In the genomic region with DNA sequence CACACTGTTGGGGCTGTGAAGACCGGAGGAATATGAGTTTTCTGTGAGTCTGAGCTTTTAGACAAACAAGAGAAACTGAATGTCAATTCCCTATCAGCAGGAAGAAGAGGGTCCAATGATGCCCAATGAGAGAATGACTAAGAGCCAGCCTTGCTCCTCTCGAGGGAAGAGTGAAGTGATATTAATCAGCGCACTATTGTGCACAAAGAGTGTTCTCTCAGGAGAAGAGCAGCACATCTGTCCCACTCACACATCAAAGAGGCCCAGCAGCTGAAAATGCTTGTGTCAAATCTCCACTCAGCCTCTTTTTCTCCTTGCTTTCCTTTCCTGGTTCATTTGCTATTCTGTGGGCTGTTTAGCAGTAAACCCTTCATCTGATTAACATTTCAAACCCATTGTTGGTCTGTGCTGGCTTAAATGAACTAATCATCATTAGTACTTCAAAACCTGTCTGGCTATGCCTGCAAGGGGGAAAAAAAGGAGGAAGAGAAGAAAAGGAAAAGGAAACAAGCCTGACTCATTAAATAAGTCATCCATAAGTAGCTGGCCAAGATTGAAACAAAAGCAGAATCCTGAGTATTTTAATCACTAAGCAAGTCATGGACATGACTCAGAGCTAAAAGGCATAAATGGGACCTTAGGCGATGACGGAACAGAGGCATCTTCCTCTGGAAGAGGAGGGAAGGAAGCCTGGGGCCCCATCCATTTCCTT, we compare ENCODE assay signal across 13 cellular contexts.
DNase-seq lines count a peak whose midpoint lies in the region; ATAC-seq and TF ChIP-seq lines count a peak whose summit lies in the region.
"Had no signal": no experiment of that assay in that cellular context is flagged by ENCODE, and none has a peak within 500 bp of the region (broad histone marks: within the 10 kb centered on the region; RNA-seq: fewer than 3 reads in every experiment).

No MANE protein-coding gene starts in this region.

- peaks cover 15% of the 10 kb centered on the region for H3K4me1 ChIP-seq in smooth muscle cell (ENCODE audit: low read depth)

- 42% methylated on average over 5 of the region's 5 CpGs for WGBS in smooth muscle cell (ENCODE audit: low lambda C conversion rate)

- no peaks in the 10 kb centered on the region for H3K79me2 ChIP-seq in smooth muscle cell (ENCODE audit: low read depth)

- H3K27me3 ChIP-seq in smooth muscle cell (ENCODE audit: low read depth): no peaks in the 10 kb centered on the region

- no peak overlapping the region for H3K4me3 Mint-ChIP-seq in activated T-cell treated with anti-CD3 and anti-CD28 coated beads, Interleukin-2, amount 50 U/mL, for 4 hours
- H3K4me3 Mint-ChIP-seq: activated CD4-positive, alpha-beta memory T cell treated with anti-CD3 and anti-CD28 coated beads, Interleukin-2, amount 10 ng/mL, durations not matched to agents 7 days and 5 days; IgD-negative memory B cell; memory B cell had no signal

- no peak overlapping the region for H3K27ac ChIP-seq in RWPE1
- H3K27ac ChIP-seq in smooth muscle cell (ENCODE audit: low read depth): peak overlapping the region; percentile 80
- no peak overlapping the region for H3K27ac ChIP-seq in coronary artery

- no peaks in the 10 kb centered on the region for H3K9me3 ChIP-seq in smooth muscle cell (replicated peaks; ENCODE audit: low read depth)

- DNase-seq in NCI-H1417 (lab: John Stamatoyannopoulos, UW) (peak in 2 of 3 experiments; percentile 10 to 75), NCI-H1417 treated with DMSO at 0.1 percent for 48 hours (lab: John Stamatoyannopoulos, UW) (no peak), RWPE1 (ENCODE audit: low spot score) (peak; percentile 74), fibroblast of the aortic adventitia (ENCODE audit: low read depth) (peak; percentile 88), smooth muscle cell (lab: John Stamatoyannopoulos, UW; ENCODE audit: unreplicated experiment) (no peak), NCI-H2227 treated with DMSO at 0.1 percent for 48 hours (lab: John Stamatoyannopoulos, UW) (no peak), coronary artery (ENCODE audit: low spot score) (no peak)
- no peak for DNase-seq in activated T-cell treated with anti-CD3 and anti-CD28 coated beads, Interleukin-2, amount 50 U/mL, for 4 hours
- DNase-seq: 8988T; activated CD4-positive, alpha-beta memory T cell treated with anti-CD3 and anti-CD28 coated beads, Interleukin-2, amount 10 ng/mL, durations not matched to agents 7 days and 5 days; NCI-H526 treated with DMSO at 0.1 percent for 48 hours had no signal

- H3K4me3 ChIP-seq in fibroblast of the aortic adventitia (ENCODE audit: low read depth, low read length) (no peak overlapping the region), smooth muscle cell (no peak overlapping the region), coronary artery (no peak overlapping the region)

- no peak for ATAC-seq in activated T-cell treated with anti-CD3 and anti-CD28 coated beads, Interleukin-2, amount 50 U/mL, for 4 hours

- no peak overlapping the region for H2AFZ ChIP-seq in smooth muscle cell (ENCODE audit: low read depth)

- H3K4me1 Mint-ChIP-seq in activated T-cell treated with anti-CD3 and anti-CD28 coated beads, Interleukin-2, amount 50 U/mL, for 4 hours (ENCODE audit: low read depth): no peaks in the 10 kb centered on the region
- H3K4me1 Mint-ChIP-seq: activated CD4-positive, alpha-beta memory T cell treated with anti-CD3 and anti-CD28 coated beads, Interleukin-2, amount 10 ng/mL, durations not matched to agents 7 days and 5 days; IgD-negative memory B cell; memory B cell had no signal

- peaks cover 9% of the 10 kb centered on the region for H3F3A ChIP-seq in smooth muscle cell (ENCODE audit: low read depth)

- TF ChIP-seq CTCF in RWPE1 (conservative IDR thresholded peaks at IDR 0.05; ENCODE audit: low read depth) (no peak), fibroblast of the aortic adventitia (IDR thresholded peaks at IDR 0.05; ENCODE audit: insufficient read depth, low read length) (no peak), smooth muscle cell (IDR thresholded peaks at IDR 0.05; ENCODE audit: borderline replicate concordance, insufficient read depth, poor library complexity, severe bottlenecking) (no peak), coronary artery (IDR thresholded peaks at IDR 0.05) (no peak)

- peak overlapping the region; percentile 21 for H3K9ac ChIP-seq in smooth muscle cell (ENCODE audit: low read depth)

- H3K36me3 Mint-ChIP-seq in activated T-cell treated with anti-CD3 and anti-CD28 coated beads, Interleukin-2, amount 50 U/mL, for 4 hours (ENCODE audit: insufficient read depth): no peaks in the 10 kb centered on the region
- H3K36me3 Mint-ChIP-seq: IgD-negative memory B cell, memory B cell had no signal

- H3K4me2 ChIP-seq in smooth muscle cell: peak overlapping the region; percentile 69

- H3K27me3 Mint-ChIP-seq in activated T-cell treated with anti-CD3 and anti-CD28 coated beads, Interleukin-2, amount 50 U/mL, for 4 hours (ENCODE audit: low read depth): no peaks in the 10 kb centered on the region
- H3K27me3 Mint-ChIP-seq: activated CD4-positive, alpha-beta memory T cell treated with anti-CD3 and anti-CD28 coated beads, Interleukin-2, amount 10 ng/mL, durations not matched to agents 7 days and 5 days; IgD-negative memory B cell; memory B cell had no signal

- CTCF ChIA-PET in RWPE1 (lab: Yijun Ruan, JAX): no interaction called here

- POLR2A ChIA-PET in RWPE1 (lab: Yijun Ruan, JAX; ENCODE audit: low non-redundant PET): no interaction called here

- peaks cover 8% of the 10 kb centered on the region for H3K9me3 Mint-ChIP-seq in activated T-cell treated with anti-CD3 and anti-CD28 coated beads, Interleukin-2, amount 50 U/mL, for 4 hours
- H3K9me3 Mint-ChIP-seq: memory B cell had no signal

- no peaks in the 10 kb centered on the region for H3K36me3 ChIP-seq in smooth muscle cell (ENCODE audit: low read depth)

- H4K20me1 ChIP-seq in smooth muscle cell (ENCODE audit: low read depth): no peaks in the 10 kb centered on the region

Comparison
In these comparisons a context has a peak if more than half of its experiments do, and no peak if none do; other contexts are left out.
1. DNase-seq: peak in NCI-H1417 (2 of 3), RWPE1 (single experiment) and fibroblast of the aortic adventitia (single experiment); none in NCI-H1417 treated with DMSO at 0.1 percent for 48 hours (single experiment), smooth muscle cell (single experiment), activated T-cell treated with anti-CD3 and anti-CD28 coated beads, Interleukin-2, amount 50 U/mL, for 4 hours (single experiment), NCI-H2227 treated with DMSO at 0.1 percent for 48 hours (single experiment) and coronary artery (single experiment).